In the genomic region with DNA sequence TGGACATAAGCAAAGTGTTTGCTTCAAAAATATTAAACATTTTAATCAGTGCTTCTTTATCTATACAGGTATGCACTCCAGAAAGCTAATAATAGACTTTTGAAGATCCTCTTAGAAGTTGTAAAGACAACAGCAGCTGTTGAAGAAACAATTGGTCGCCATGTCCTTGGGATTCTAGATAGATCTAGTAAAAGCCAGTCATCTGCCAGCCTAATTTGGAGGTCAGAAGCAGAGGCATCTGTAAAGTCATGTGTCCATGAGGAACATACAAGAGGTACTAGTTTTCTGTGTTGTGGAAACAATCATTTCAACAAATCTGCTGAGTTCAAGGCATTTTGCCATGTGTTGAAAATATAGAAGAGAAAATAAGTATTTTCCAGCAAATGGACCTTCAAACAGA, we compare ENCODE assay signal across 23 cellular contexts.
"Had no signal": no experiment of that assay in that cellular context is flagged by ENCODE, and none has a peak within 500 bp of the region (broad histone marks: within the 10 kb centered on the region; RNA-seq: fewer than 3 reads in every experiment).

No MANE protein-coding gene starts in this region.

- H3K27me3 Mint-ChIP-seq: activated CD4-positive, alpha-beta T cell treated with anti-CD3 and anti-CD28 coated beads, Interleukin-2, amount 10 ng/mL, durations not matched to agents 7 days and 5 days; activated CD8-positive, alpha-beta T cell treated with anti-CD3 and anti-CD28 coated beads for 36 hours; activated naive CD4-positive, alpha-beta T cell treated with anti-CD3 and anti-CD28 coated beads, Interleukin-2, amount 50 U/mL, for 24 hours; activated naive CD8-positive, alpha-beta T cell treated with anti-CD3 and anti-CD28 coated beads, Interleukin-2, amount 50 U/mL, for 24 hours; activated T-helper 17 cell treated with anti-CD3 and anti-CD28 coated beads, Interleukin-2, amount 50 U/mL, for 72 hours; stimulated activated naive B cell treated with anti-CD40 and anti-IgM and Interleukin-4, amounts not matched to agents 10 μg/mL and 1 μg/mL and 100 μg/mL, for 72 hours had no signal

- H3K4me3 Mint-ChIP-seq: activated CD4-positive, alpha-beta T cell treated with anti-CD3 and anti-CD28 coated beads, Interleukin-2, amount 10 ng/mL, durations not matched to agents 7 days and 5 days; activated CD8-positive, alpha-beta T cell treated with anti-CD3 and anti-CD28 coated beads for 36 hours; activated naive CD4-positive, alpha-beta T cell treated with anti-CD3 and anti-CD28 coated beads, Interleukin-2, amount 50 U/mL, for 24 hours; activated naive CD8-positive, alpha-beta T cell treated with anti-CD3 and anti-CD28 coated beads, Interleukin-2, amount 50 U/mL, for 24 hours; activated T-cell treated with anti-CD3 and anti-CD28 coated beads, Interleukin-2, amount 50 U/mL, for 4 hours; activated T-helper 17 cell treated with anti-CD3 and anti-CD28 coated beads, Interleukin-2, amount 50 U/mL, for 72 hours; nephron; stimulated activated naive B cell treated with anti-CD40 and anti-IgM and Interleukin-4, amounts not matched to agents 10 μg/mL and 1 μg/mL and 100 μg/mL, for 72 hours; WTC11 had no signal

- H3K27ac Mint-ChIP-seq: activated CD4-positive, alpha-beta T cell treated with anti-CD3 and anti-CD28 coated beads, Interleukin-2, amount 10 ng/mL, durations not matched to agents 7 days and 5 days; activated CD8-positive, alpha-beta T cell treated with anti-CD3 and anti-CD28 coated beads for 36 hours; activated naive CD4-positive, alpha-beta T cell treated with anti-CD3 and anti-CD28 coated beads, Interleukin-2, amount 50 U/mL, for 24 hours; activated naive CD8-positive, alpha-beta T cell treated with anti-CD3 and anti-CD28 coated beads, Interleukin-2, amount 50 U/mL, for 24 hours; activated T-helper 17 cell treated with anti-CD3 and anti-CD28 coated beads, Interleukin-2, amount 50 U/mL, for 72 hours; stimulated activated naive B cell treated with anti-CD40 and anti-IgM and Interleukin-4, amounts not matched to agents 10 μg/mL and 1 μg/mL and 100 μg/mL, for 72 hours; WTC11 had no signal

- H3K27me3 ChIP-seq: left lung, sigmoid colon, stomach, tibial nerve had no signal

- DNase-seq: activated CD4-positive, alpha-beta T cell treated with anti-CD3 and anti-CD28 coated beads for 1 hour; activated CD4-positive, alpha-beta T cell treated with anti-CD3 and anti-CD28 coated beads, Interleukin-2, amount 10 ng/mL, durations not matched to agents 7 days and 5 days; activated CD8-positive, alpha-beta T cell treated with anti-CD3 and anti-CD28 coated beads for 36 hours; activated naive CD8-positive, alpha-beta T cell treated with anti-CD3 and anti-CD28 coated beads, Interleukin-2, amount 50 U/mL, for 24 hours; activated T-cell treated with anti-CD3 and anti-CD28 coated beads, Interleukin-2, amount 50 U/mL, for 4 hours; amygdala; effector CD8-positive, alpha-beta T cell; head of caudate nucleus; kidney glomerular epithelial cell; left lung; mucosa of descending colon; posterior cingulate gyrus; sigmoid colon; stimulated activated CD4-positive, alpha-beta T cell treated with anti-CD3 and anti-CD28 coated beads, Interleukin-15, amount 100 ng/mL, for 24 hours; stimulated activated CD4-positive, alpha-beta T cell treated with anti-CD3 and anti-CD28 coated beads, Interleukin-2, amount 100 ng/mL, for 24 hours; stimulated activated naive B cell treated with anti-CD40 and anti-IgM and Interleukin-4, amounts not matched to agents 10 μg/mL and 1 μg/mL and 100 μg/mL, for 72 hours; stomach; T-helper 2 cell had no signal

- H3K27ac ChIP-seq: left lung, tibial nerve had no signal

- H3K4me3 ChIP-seq: left lung, mucosa of descending colon, sigmoid colon, stomach, tibial nerve had no signal

- H3K9me3 ChIP-seq: left lung, mucosa of descending colon, sigmoid colon, stomach, tibial nerve had no signal

- H3K9me3 Mint-ChIP-seq: activated CD4-positive, alpha-beta T cell treated with anti-CD3 and anti-CD28 coated beads, Interleukin-2, amount 10 ng/mL, durations not matched to agents 7 days and 5 days; activated CD8-positive, alpha-beta T cell treated with anti-CD3 and anti-CD28 coated beads for 36 hours; activated naive CD4-positive, alpha-beta T cell treated with anti-CD3 and anti-CD28 coated beads, Interleukin-2, amount 50 U/mL, for 24 hours; activated naive CD8-positive, alpha-beta T cell treated with anti-CD3 and anti-CD28 coated beads, Interleukin-2, amount 50 U/mL, for 24 hours; activated T-cell treated with anti-CD3 and anti-CD28 coated beads, Interleukin-2, amount 50 U/mL, for 4 hours; activated T-helper 17 cell treated with anti-CD3 and anti-CD28 coated beads, Interleukin-2, amount 50 U/mL, for 72 hours; nephron; stimulated activated naive B cell treated with anti-CD40 and anti-IgM and Interleukin-4, amounts not matched to agents 10 μg/mL and 1 μg/mL and 100 μg/mL, for 72 hours; WTC11 had no signal

- H3K4me1 ChIP-seq: left lung, tibial nerve had no signal

- H3K4me1 Mint-ChIP-seq: activated CD4-positive, alpha-beta T cell treated with anti-CD3 and anti-CD28 coated beads, Interleukin-2, amount 10 ng/mL, durations not matched to agents 7 days and 5 days; activated naive CD4-positive, alpha-beta T cell treated with anti-CD3 and anti-CD28 coated beads, Interleukin-2, amount 50 U/mL, for 24 hours; activated naive CD8-positive, alpha-beta T cell treated with anti-CD3 and anti-CD28 coated beads, Interleukin-2, amount 50 U/mL, for 24 hours; activated T-helper 17 cell treated with anti-CD3 and anti-CD28 coated beads, Interleukin-2, amount 50 U/mL, for 72 hours; stimulated activated naive B cell treated with anti-CD40 and anti-IgM and Interleukin-4, amounts not matched to agents 10 μg/mL and 1 μg/mL and 100 μg/mL, for 72 hours; WTC11 had no signal

- ATAC-seq: activated CD8-positive, alpha-beta T cell treated with anti-CD3 and anti-CD28 coated beads for 36 hours; activated naive CD8-positive, alpha-beta T cell treated with anti-CD3 and anti-CD28 coated beads, Interleukin-2, amount 50 U/mL, for 24 hours; activated T-cell treated with anti-CD3 and anti-CD28 coated beads, Interleukin-2, amount 50 U/mL, for 4 hours; activated T-helper 17 cell treated with anti-CD3 and anti-CD28 coated beads, Interleukin-2, amount 50 U/mL, for 72 hours; left lung; mucosa of descending colon; stimulated activated naive B cell treated with anti-CD40 and anti-IgM and Interleukin-4, amounts not matched to agents 10 μg/mL and 1 μg/mL and 100 μg/mL, for 72 hours; WTC11 had no signal
